10 cellular contexts compared by ENCODE assay signal in the genomic region with DNA sequence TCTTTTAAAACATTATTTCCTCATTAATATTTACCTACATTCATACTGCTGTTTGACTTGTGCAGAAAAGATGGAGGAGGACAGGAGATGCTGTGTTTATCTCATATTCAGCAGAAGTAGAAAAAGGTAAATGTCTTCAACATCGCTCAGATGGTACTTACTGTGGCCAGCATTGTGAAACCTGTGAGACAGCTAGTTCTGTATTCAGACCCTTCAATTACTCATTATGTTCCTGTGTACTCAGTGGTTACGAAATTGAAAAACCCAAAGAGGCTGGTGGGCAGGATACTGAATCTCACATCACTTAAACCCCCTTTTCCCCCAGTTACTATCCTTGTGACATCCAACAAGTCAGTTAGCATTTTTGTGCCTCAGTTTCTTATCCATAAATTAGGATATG.
DNase-seq lines count a peak whose midpoint lies in the region; ATAC-seq and TF ChIP-seq lines count a peak whose summit lies in the region.
"Had no signal": no experiment of that assay in that cellular context is flagged by ENCODE, and none has a peak within 500 bp of the region (broad histone marks: within the 10 kb centered on the region; RNA-seq: fewer than 3 reads in every experiment).

No MANE protein-coding gene starts in this region.

- H3K9me3 ChIP-seq in RWPE2 (ENCODE audit: severe bottlenecking) (no peaks in the 10 kb centered on the region), osteoblast (ENCODE audit: low read depth, low read length) (no peaks in the 10 kb centered on the region)
- H3K9me3 ChIP-seq: sigmoid colon had no signal

- H3K27ac ChIP-seq in RWPE2 (ENCODE audit: poor library complexity, severe bottlenecking): no peak overlapping the region
- H3K27ac ChIP-seq in osteoblast (ENCODE audit: low read depth, low read length): no peak overlapping the region
- H3K27ac ChIP-seq: sigmoid colon, SK-N-MC had no signal

- ATAC-seq in GM19395 (IDR thresholded peaks at IDR 0.05; ENCODE audit: unreplicated experiment): peak; percentile 100
- ATAC-seq in HG03060 (IDR thresholded peaks at IDR 0.05; ENCODE audit: low read depth, unreplicated experiment): peak; percentile 98
- ATAC-seq in RWPE2 (ENCODE audit: low read depth): peak; percentile 75

- DNase-seq in AML-193 (lab: John Stamatoyannopoulos, UW) (peak; percentile 12 to 34), RWPE2 (ENCODE audit: low spot score) (no peak), osteoblast (ENCODE audit: insufficient read length, low spot score, missing footprints) (no peak), NCI-H128 (lab: John Stamatoyannopoulos, UW; ENCODE audit: unreplicated experiment) (no peak), NCI-H1105 (lab: John Stamatoyannopoulos, UW) (no peak)
- DNase-seq in stimulated activated CD8-positive, alpha-beta memory T cell treated with anti-CD3 and anti-CD28 coated beads, Interleukin-4, amount 100 ng/mL, for 48 hours: no peak
- DNase-seq: sigmoid colon had no signal

- no peaks in the 10 kb centered on the region for H3K4me1 ChIP-seq in RWPE2 (ENCODE audit: insufficient read depth, poor library complexity, severe bottlenecking)
- H3K4me1 ChIP-seq in osteoblast (ENCODE audit: insufficient read depth, low read length): no peaks in the 10 kb centered on the region
- H3K4me1 ChIP-seq: sigmoid colon had no signal

- H3K4me3 ChIP-seq in RWPE2 (ENCODE audit: severe bottlenecking) (no peak overlapping the region), osteoblast (ENCODE audit: insufficient read depth, low read length) (no peak overlapping the region)
- H3K4me3 ChIP-seq: sigmoid colon, SK-N-MC had no signal

- no peaks in the 10 kb centered on the region for H3K79me2 ChIP-seq in osteoblast (ENCODE audit: insufficient read depth, low read length)

- no peak overlapping the region for H3K4me2 ChIP-seq in osteoblast (ENCODE audit: insufficient read depth, low read length)

- H2AFZ ChIP-seq in osteoblast (ENCODE audit: low read length): no peak overlapping the region

- H3K27me3 ChIP-seq in RWPE2 (ENCODE audit: insufficient read depth, poor library complexity, severe bottlenecking) (no peaks in the 10 kb centered on the region), osteoblast (ENCODE audit: insufficient read depth, low read length) (no peaks in the 10 kb centered on the region)
- H3K27me3 ChIP-seq: sigmoid colon had no signal

- H3K36me3 ChIP-seq in RWPE2 (ENCODE audit: low read depth) (no peaks in the 10 kb centered on the region), osteoblast (ENCODE audit: insufficient read depth, low read length) (no peaks in the 10 kb centered on the region)
- H3K36me3 ChIP-seq: sigmoid colon had no signal

- no peaks in the 10 kb centered on the region for H4K20me1 ChIP-seq in osteoblast (ENCODE audit: insufficient read depth, low read length)

- no peak for TF ChIP-seq CTCF in RWPE2 (IDR thresholded peaks at IDR 0.05; ENCODE audit: poor library complexity, severe bottlenecking)
- no peak for TF ChIP-seq CTCF in osteoblast (IDR thresholded peaks at IDR 0.05; ENCODE audit: extremely low read depth, low read depth, low read length)

Comparison
In these comparisons a context has a peak if more than half of its experiments do, and no peak if none do; other contexts are left out.
1. DNase-seq: peak in AML-193 (2 of 2); none in RWPE2 (single experiment), stimulated activated CD8-positive, alpha-beta memory T cell treated with anti-CD3 and anti-CD28 coated beads, Interleukin-4, amount 100 ng/mL, for 48 hours (single experiment), osteoblast (single experiment), NCI-H128 (single experiment) and NCI-H1105 (single experiment).
2. Peak in every context shown above with its lines, with median percentiles within 50 percentile points of each other: ATAC-seq.